In the genomic region with DNA sequence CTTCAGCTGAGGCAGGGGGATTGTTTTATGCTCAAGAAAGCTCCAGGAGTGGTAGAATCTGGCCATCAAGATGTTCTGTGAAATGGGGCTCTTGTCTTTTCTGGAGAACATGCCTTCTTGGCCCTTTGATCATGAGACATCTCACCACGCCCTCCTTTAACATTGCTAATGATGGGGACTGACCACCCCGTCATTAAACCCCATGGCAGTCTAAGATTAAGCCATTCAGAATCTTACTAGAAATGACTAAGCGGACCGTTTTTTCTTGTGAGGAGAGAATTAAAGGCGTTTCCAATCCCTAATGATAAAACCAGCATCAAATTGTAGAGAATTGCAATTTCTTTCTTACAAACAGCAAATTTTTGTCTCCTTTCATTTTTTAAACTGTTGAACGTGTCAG, we compare ENCODE assay signal across 14 cellular contexts.
DNase-seq lines count a peak whose midpoint lies in the region; ATAC-seq and TF ChIP-seq lines count a peak whose summit lies in the region.
"Had no signal": no experiment of that assay in that cellular context is flagged by ENCODE, and none has a peak within 500 bp of the region (broad histone marks: within the 10 kb centered on the region; RNA-seq: fewer than 3 reads in every experiment).

No MANE protein-coding gene starts in this region.

- H3K27me3 Mint-ChIP-seq in nephron (ENCODE audit: low read depth) = no peaks in the 10 kb centered on the region

- H3K9me3 Mint-ChIP-seq in nephron = peaks cover 3% of the 10 kb centered on the region
- H3K9me3 Mint-ChIP-seq: activated CD4-positive, alpha-beta T cell treated with anti-CD3 and anti-CD28 coated beads, Interleukin-2, amount 10 ng/mL, durations not matched to agents 24 days and 14 days had no signal

- H3K4me1 ChIP-seq in tibial nerve = peaks cover 0 to 98% (median 38%) of the 10 kb centered on the region in 4 donors

- peaks cover 33% of the 10 kb centered on the region for H3K36me3 Mint-ChIP-seq in nephron (ENCODE audit: low read depth)

- no peaks in the 10 kb centered on the region for H3K9me3 ChIP-seq in tibial nerve

- H3K36me3 ChIP-seq in tibial nerve = no peaks in the 10 kb centered on the region

- H3K27ac Mint-ChIP-seq in nephron = peak overlapping the region in 2 of 3 experiments; percentile 88 to 93
- H3K27ac Mint-ChIP-seq: activated CD4-positive, alpha-beta T cell treated with anti-CD3 and anti-CD28 coated beads, Interleukin-2, amount 10 ng/mL, durations not matched to agents 24 days and 14 days; dendritic cell treated with granulocyte-macrophage colony-stimulating factor and Interleukin-4, amounts not matched to agents 40 ng/mL and 50 ng/mL, for 4 days had no signal

- no peak for ATAC-seq in GM18519 (IDR thresholded peaks at IDR 0.05; ENCODE audit: low FRiP score, unreplicated experiment)
- no peak for ATAC-seq in GM18498 (IDR thresholded peaks at IDR 0.05; ENCODE audit: unreplicated experiment)
- no peak for ATAC-seq in left lobe of liver

- 53 to 56% methylated on average over 6 of the region's 6 CpGs for WGBS in tibial nerve, 2 donors

- no peak for TF ChIP-seq POLR2A in tibial nerve (IDR thresholded peaks at IDR 0.05)

- H3K4me3 ChIP-seq in coronary artery (peak overlapping the region; percentile 43), tibial nerve (peak overlapping the region in 1 of 4 donors; percentile 42)

- no peak for DNase-seq in RWPE1 (ENCODE audit: low spot score)
- no peak for DNase-seq in coronary artery (ENCODE audit: low spot score)
- no peak for DNase-seq in tibial nerve (ENCODE audit: low spot score in 2 of 2)
- no peak for DNase-seq in left lobe of liver (ENCODE audit: low spot score)
- DNase-seq: activated CD4-positive, alpha-beta T cell treated with anti-CD3 and anti-CD28 coated beads, Interleukin-2, amount 10 ng/mL, durations not matched to agents 24 days and 14 days; activated gamma-delta T cell treated with Interleukin-2 at 50 U/mL for 16 hours; Caco-2; NCI-H1694; stimulated activated CD4-positive, alpha-beta T cell treated with anti-CD3 and anti-CD28 coated beads, Interleukin-15, amount 100 ng/mL, for 24 hours; SW 1271 had no signal

- TF ChIP-seq EP300 in tibial nerve (IDR thresholded peaks at IDR 0.05) = no peak

- no peaks in the 10 kb centered on the region for H3K27me3 ChIP-seq in tibial nerve

- peak overlapping the region; percentile 78 for H3K27ac ChIP-seq in RWPE1
- peak overlapping the region; percentile 98 for H3K27ac ChIP-seq in coronary artery
- H3K27ac ChIP-seq in tibial nerve = peak overlapping the region; percentile 75 to 95 (median 84)

- TF ChIP-seq CTCF in RWPE1 (conservative IDR thresholded peaks at IDR 0.05; ENCODE audit: low read depth) = no peak
- no peak for TF ChIP-seq CTCF in coronary artery (IDR thresholded peaks at IDR 0.05)
- no peak for TF ChIP-seq CTCF in nephron (IDR thresholded peaks at IDR 0.05; ENCODE audit: unreplicated experiment in 3 of 3)
- no peak for TF ChIP-seq CTCF in tibial nerve (IDR thresholded peaks at IDR 0.05)

- no peak overlapping the region for H3K4me3 Mint-ChIP-seq in nephron
- H3K4me3 Mint-ChIP-seq: activated CD4-positive, alpha-beta T cell treated with anti-CD3 and anti-CD28 coated beads, Interleukin-2, amount 10 ng/mL, durations not matched to agents 24 days and 14 days; dendritic cell treated with granulocyte-macrophage colony-stimulating factor and Interleukin-4, amounts not matched to agents 40 ng/mL and 50 ng/mL, for 4 days had no signal

- CTCF ChIA-PET in RWPE1 (lab: Yijun Ruan, JAX) = no interaction called here

- H3K4me1 Mint-ChIP-seq in nephron = peaks cover 78% of the 10 kb centered on the region
- H3K4me1 Mint-ChIP-seq: activated CD4-positive, alpha-beta T cell treated with anti-CD3 and anti-CD28 coated beads, Interleukin-2, amount 10 ng/mL, durations not matched to agents 24 days and 14 days had no signal

- POLR2A ChIA-PET in RWPE1 (lab: Yijun Ruan, JAX; ENCODE audit: low non-redundant PET) = no interaction called here
